In genomic region chr18:49640741-49641140, GRCh38 we compare ENCODE assay signal across 29 cellular contexts.
"Had no signal": no experiment of that assay in that cellular context is flagged by ENCODE, and none has a peak within 500 bp of the region (broad histone marks: within the 10 kb centered on the region; RNA-seq: fewer than 3 reads in every experiment).

No MANE protein-coding gene starts in this region.

- DNase-seq: activated CD4-positive, alpha-beta memory T cell treated with anti-CD3 and anti-CD28 coated beads for 36 hours; activated CD4-positive, alpha-beta T cell treated with anti-CD3 and anti-CD28 coated beads, Interleukin-2, amount 10 ng/mL, durations not matched to agents 24 days and 14 days; activated CD8-positive, alpha-beta memory T cell treated with anti-CD3 and anti-CD28 coated beads, Interleukin-2, amount 50 U/mL, for 4 hours; activated effector memory CD4-positive, alpha-beta T cell treated with anti-CD3 and anti-CD28 coated beads, Interleukin-2, amount 50 U/mL, for 16 hours; activated naive CD4-positive, alpha-beta T cell treated with anti-CD3 and anti-CD28 coated beads for 36 hours; activated naive CD8-positive, alpha-beta T cell treated with anti-CD3 and anti-CD28 coated beads for 36 hours; activated T-cell treated with anti-CD3 and anti-CD28 coated beads, Interleukin-2, amount 50 U/mL, for 1 hour; brain microvascular endothelial cell; dorsolateral prefrontal cortex; effector memory CD8-positive, alpha-beta T cell; head of caudate nucleus; hippocampal formation; kidney; left colon; lower lobe of right lung; stimulated activated CD4-positive, alpha-beta T cell treated with anti-CD3 and anti-CD28 coated beads, Interleukin-2, amount 100 ng/mL, for 48 hours; stimulated activated naive CD4-positive, alpha-beta T cell treated with Interleukin-2 at 50 U/mL for 16 hours; T-helper 1 cell had no signal

- H3K4me1 ChIP-seq: ascending aorta, prostate gland had no signal

- H3K27ac ChIP-seq: ascending aorta, brain microvascular endothelial cell, coronary artery, dorsolateral prefrontal cortex, lower lobe of right lung, neutrophil, prostate gland, tibial nerve, VCaP had no signal

- FAIRE-seq: endothelial cell of umbilical vein, kidney, TTC549 had no signal

- ATAC-seq: activated CD4-positive, CD25-positive, alpha-beta regulatory T cell treated with anti-CD3 and anti-CD28 coated beads, Interleukin-2, amount 50 U/mL, for 24 hours; effector memory CD8-positive, alpha-beta T cell; left colon; lower lobe of right lung; natural killer cell treated with Interleukin-12 subunit alpha and Interleukin-12 subunit beta and Interleukin-15 and Interleukin-18, amount 100 ng/mL, for 72 hours had no signal

- H3K27me3 ChIP-seq: ascending aorta, brain microvascular endothelial cell, neutrophil, tibial nerve had no signal

- H3K36me3 ChIP-seq: ascending aorta, brain microvascular endothelial cell, lower lobe of right lung, neutrophil, prostate gland, tibial nerve had no signal

- H3K4me3 ChIP-seq: ascending aorta, coronary artery, dorsolateral prefrontal cortex, lower lobe of right lung, mucosa of descending colon, prostate gland, tibial nerve had no signal

- H3K9me3 ChIP-seq: ascending aorta, lower lobe of right lung, mucosa of descending colon, neutrophil, prostate gland, tibial nerve had no signal
